In genomic region chr2:4024561-4024960, GRCh38 we compare ENCODE assay signal across 30 cellular contexts.
"Had no signal": no experiment of that assay in that cellular context is flagged by ENCODE, and none has a peak within 500 bp of the region (broad histone marks: within the 10 kb centered on the region; RNA-seq: fewer than 3 reads in every experiment).

No MANE protein-coding gene starts in this region.

- DNase-seq: activated effector memory CD4-positive, alpha-beta T cell treated with anti-CD3 and anti-CD28 coated beads, Interleukin-2, amount 50 U/mL, for 16 hours; activated effector memory CD4-positive, alpha-beta T cell treated with Interleukin-2 at 50 U/mL for 16 hours; activated gamma-delta T cell; activated gamma-delta T cell treated with Interleukin-2 at 50 U/mL for 16 hours; activated naive CD4-positive, alpha-beta T cell; activated naive CD4-positive, alpha-beta T cell treated with anti-CD3 and anti-CD28 coated beads for 36 hours; activated naive CD4-positive, alpha-beta T cell treated with anti-CD3 and anti-CD28 coated beads, Interleukin-2, amount 10 ng/mL, durations not matched to agents 7 days and 5 days; activated naive CD4-positive, alpha-beta T cell treated with anti-CD3 and anti-CD28 coated beads, Interleukin-2, amount 50 U/mL, for 16 hours; activated naive CD4-positive, alpha-beta T cell treated with Interleukin-2 at 50 U/mL for 16 hours; activated naive CD8-positive, alpha-beta T cell treated with anti-CD3 and anti-CD28 coated beads for 36 hours; activated naive CD8-positive, alpha-beta T cell treated with anti-CD3 and anti-CD28 coated beads, Interleukin-2, amount 10 ng/mL, durations not matched to agents 7 days and 5 days; activated naive CD8-positive, alpha-beta T cell treated with anti-CD3 and anti-CD28 coated beads, Interleukin-2, amount 50 U/mL, for 24 hours; activated T-cell treated with anti-CD3 and anti-CD28 coated beads, Interleukin-2, amount 50 U/mL, for 1 hour; activated T-cell treated with anti-CD3 and anti-CD28 coated beads, Interleukin-2, amount 50 U/mL, for 24 hours; activated T-cell treated with anti-CD3 and anti-CD28 coated beads, Interleukin-2, amount 50 U/mL, for 4 hours; activated T-cell treated with anti-CD3 and anti-CD28 coated beads, Interleukin-2, amount 50 U/mL, for 48 hours; activated T-cell treated with anti-CD3 and anti-CD28 coated beads, Interleukin-2, amount 50 U/mL, for 72 hours; adrenal gland; amniotic stem cell; amygdala; anterior cingulate cortex; aorta; body of pancreas; brain microvascular endothelial cell; caudate nucleus; central memory CD4-positive, alpha-beta T cell; cerebellar nuclear complex had no signal

- H3K4me1 ChIP-seq: adrenal gland, ascending aorta, body of pancreas, breast epithelium had no signal

- H3K36me3 ChIP-seq: adrenal gland, ascending aorta, brain microvascular endothelial cell, breast epithelium, cardiac muscle cell had no signal

- H3K9me3 ChIP-seq: adrenal gland, ascending aorta, body of pancreas, breast epithelium had no signal

- H3K4me3 ChIP-seq: adrenal gland, ascending aorta, body of pancreas, breast epithelium, cardiac muscle cell had no signal

- H3K27ac ChIP-seq: adrenal gland, ascending aorta, body of pancreas, brain microvascular endothelial cell, breast epithelium, cardiac muscle cell had no signal

- H3K27me3 ChIP-seq: adrenal gland, ascending aorta, body of pancreas, brain microvascular endothelial cell, breast epithelium, cardiac muscle cell had no signal
